8 cellular contexts compared by ENCODE assay signal in genomic region chr5:103258368-103258956, GRCh38. TPM values are rescaled to one million over a fixed set of nuclear protein-coding genes. Genes with fewer than 3 reads are reported as not detected.
DNase-seq lines count a peak whose midpoint lies in the region; ATAC-seq and TF ChIP-seq lines count a peak whose summit lies in the region.

MACIR (plus strand) TSS chr5:103258763; CDS start chr5:103275920, 17,157 bp downstream.

- H3K9me3 Mint-ChIP-seq in endothelial cell (ENCODE audit: unreplicated experiment) (no peaks in the 10 kb centered on the region), mesothelial cell of epicardium (no peaks in the 10 kb centered on the region)

- TF ChIP-seq CTCF in OCI-LY3 (IDR thresholded peaks at IDR 0.05; ENCODE audit: low read depth, low read length) (no peak), endothelial cell (IDR thresholded peaks at IDR 0.05; ENCODE audit: unreplicated experiment) (no peak), mesothelial cell of epicardium (IDR thresholded peaks at IDR 0.05; ENCODE audit: unreplicated experiment) (no peak)

- peaks cover 22% of the 10 kb centered on the region for H4K20me1 ChIP-seq in OCI-LY3 (ENCODE audit: insufficient read depth, low read length)

- H3K4me1 Mint-ChIP-seq in endothelial cell (ENCODE audit: unreplicated experiment) (peaks cover 11% of the 10 kb centered on the region), mesothelial cell of epicardium (peaks cover 20% of the 10 kb centered on the region)

- H3K27ac Mint-ChIP-seq in endothelial cell (ENCODE audit: unreplicated experiment) (no peak within 1 kb of the TSS), mesothelial cell of epicardium (peak within 1 kb of the TSS; percentile 83)

- H3K4me3 Mint-ChIP-seq in endothelial cell (ENCODE audit: unreplicated experiment) (peak within 1 kb of the TSS; percentile 95), mesothelial cell of epicardium (peak within 1 kb of the TSS; percentile 80)

- H3K4me1 ChIP-seq in OCI-LY3 (ENCODE audit: low read length): peaks cover 27% of the 10 kb centered on the region

- peak within 1 kb of the TSS; percentile 83 for H3K4me2 ChIP-seq in OCI-LY3 (ENCODE audit: low read length)

- peaks cover 42% of the 10 kb centered on the region for H3K79me2 ChIP-seq in OCI-LY3 (ENCODE audit: low read length)

- DNase-seq in DMS 273 (lab: John Stamatoyannopoulos, UW; ENCODE audit: unreplicated experiment) (peak; percentile 99), HuH-7 (ENCODE audit: low spot score) (peak; percentile 76), activated T-cell treated with anti-CD3 and anti-CD28 coated beads for 24 hours (ENCODE audit: low read depth) (peak; percentile 87), endothelial cell (ENCODE audit: low spot score) (peak; percentile 97), mesothelial cell of epicardium (ENCODE audit: low spot score in 2 of 2, unreplicated experiment in 2 of 2) (peak; percentile 93)
- DNase-seq in stimulated activated CD8-positive, alpha-beta memory T cell treated with anti-CD3 and anti-CD28 coated beads, Interleukin-15, amount 100 ng/mL, for 4 hours (ENCODE audit: low read depth in 2 of 2): peak; percentile 81 to 86

- no peaks in the 10 kb centered on the region for H3K9me3 ChIP-seq in OCI-LY3 (ENCODE audit: insufficient read depth, low read length)

- no peaks in the 10 kb centered on the region for H3K27me3 ChIP-seq in OCI-LY3 (ENCODE audit: low read depth, low read length)

- H3K4me3 ChIP-seq in OCI-LY3 (ENCODE audit: low read length): peak within 1 kb of the TSS; percentile 96

- H3K36me3 ChIP-seq in OCI-LY3 (replicated peaks; ENCODE audit: low read depth, low read length): no peaks in the 10 kb centered on the region

- H3K36me3 Mint-ChIP-seq in endothelial cell (ENCODE audit: low read depth, unreplicated experiment) (no peaks in the 10 kb centered on the region), mesothelial cell of epicardium (no peaks in the 10 kb centered on the region)

- H3K27me3 Mint-ChIP-seq in endothelial cell (ENCODE audit: unreplicated experiment) (peaks cover 11% of the 10 kb centered on the region), mesothelial cell of epicardium (ENCODE audit: low read depth) (no peaks in the 10 kb centered on the region)

- peak; percentile 82 for ATAC-seq in GM21526 (IDR thresholded peaks at IDR 0.05; ENCODE audit: low FRiP score, unreplicated experiment)

- peak within 1 kb of the TSS; percentile 81 for H3K9ac ChIP-seq in OCI-LY3 (ENCODE audit: low read length)

- peak within 1 kb of the TSS; percentile 74 for H3K27ac ChIP-seq in OCI-LY3 (ENCODE audit: low read length)

- peak within 1 kb of the TSS; percentile 74; the same call in 1 of the 2 replicates for H2AFZ ChIP-seq in OCI-LY3 (ENCODE audit: low read depth, low read length)

RNA-seq across cellular contexts. Expression of gene MACIR, which starts in this region (rescaled TPM):
- total RNA-seq in endothelial cell (ENCODE audit: unreplicated experiment) (9.2 TPM), mesothelial cell of epicardium (7.5 to 8.1 TPM (median 8.1 TPM) in 3 replicates)

Comparison
In these comparisons a context has a peak if more than half of its experiments do, and no peak if none do; other contexts are left out.
1. Peak in every context shown above with its lines: DNase-seq, ATAC-seq, H3K4me3 ChIP-seq and H3K27ac ChIP-seq.